Comparison of ENCODE assay signal across 18 cellular contexts in the genomic region with DNA sequence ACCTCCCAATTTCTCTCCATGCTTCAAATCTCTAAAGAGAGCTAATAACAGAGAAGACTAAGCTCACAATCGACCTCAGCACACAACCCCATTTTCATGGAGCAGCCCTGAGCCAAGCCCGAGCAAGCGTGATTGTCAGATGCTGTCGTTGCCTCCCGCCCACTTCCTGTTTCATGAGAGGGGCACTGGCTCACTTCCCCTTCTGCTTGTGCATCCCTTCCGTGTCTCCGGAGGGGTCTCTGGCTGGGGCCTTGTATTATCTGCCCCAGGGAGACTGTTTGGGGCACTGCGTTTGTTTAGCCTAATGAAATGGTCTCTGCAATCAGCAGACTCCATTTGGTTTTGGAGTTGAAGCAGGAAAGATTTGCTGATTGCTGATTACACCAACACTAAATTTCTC.
DNase-seq lines count a peak whose midpoint lies in the region; ATAC-seq and TF ChIP-seq lines count a peak whose summit lies in the region.
"Had no signal": no experiment of that assay in that cellular context is flagged by ENCODE, and none has a peak within 500 bp of the region (broad histone marks: within the 10 kb centered on the region; RNA-seq: fewer than 3 reads in every experiment).

No MANE protein-coding gene starts in this region.

- DNase-seq in A673 (ENCODE audit: low spot score) (peak; percentile 55), CMK (ENCODE audit: low read depth) (peak; percentile 40), NB4 (ENCODE audit: low read depth) (peak; percentile 81), NCI-H2227 treated with DMSO at 0.1 percent for 48 hours (lab: John Stamatoyannopoulos, UW) (no peak), glutamatergic neuron (no peak), left ventricle myocardium superior (no peak), sigmoid colon (no peak)
- DNase-seq in activated CD8-positive, alpha-beta T cell treated with anti-CD3 and anti-CD28 coated beads, Interleukin-2, amount 10 ng/mL, durations not matched to agents 7 days and 5 days = peak; percentile 46
- DNase-seq: activated CD4-positive, CD25-positive, alpha-beta regulatory T cell; activated T-cell treated with anti-CD3 and anti-CD28 coated beads, Interleukin-2, amount 50 U/mL, for 4 hours; aorta; cortex of kidney; heart left ventricle; NCI-H524 treated with DMSO at 0.1 percent for 48 hours; trophoblast cell had no signal

- peak overlapping the region; percentile 65 for H3K27ac Mint-ChIP-seq in activated CD8-positive, alpha-beta T cell treated with anti-CD3 and anti-CD28 coated beads, Interleukin-2, amount 10 ng/mL, durations not matched to agents 7 days and 5 days
- no peak overlapping the region for H3K27ac Mint-ChIP-seq in glutamatergic neuron (ENCODE audit: unreplicated experiment)
- H3K27ac Mint-ChIP-seq: progenitor cell of endocrine pancreas had no signal

- no peaks in the 10 kb centered on the region for H3K36me3 Mint-ChIP-seq in activated CD8-positive, alpha-beta T cell treated with anti-CD3 and anti-CD28 coated beads, Interleukin-2, amount 10 ng/mL, durations not matched to agents 7 days and 5 days (ENCODE audit: low read depth)
- H3K36me3 Mint-ChIP-seq in glutamatergic neuron (ENCODE audit: unreplicated experiment) = no peaks in the 10 kb centered on the region

- CTCF ChIA-PET in A673 (lab: Charles Lee) = no interaction called here
- CTCF ChIA-PET in activated CD8-positive, alpha-beta T cell treated with anti-CD3 and anti-CD28 coated beads, Interleukin-2, amount 10 ng/mL, durations not matched to agents 7 days and 5 days (lab: Charles Lee) = no interaction called here

- H3K4me1 ChIP-seq in A673 (ENCODE audit: insufficient read depth, low read length, poor library complexity, severe bottlenecking) (no peaks in the 10 kb centered on the region), sigmoid colon (no peaks in the 10 kb centered on the region)

- peaks cover 6% of the 10 kb centered on the region for H3K4me1 Mint-ChIP-seq in activated CD8-positive, alpha-beta T cell treated with anti-CD3 and anti-CD28 coated beads, Interleukin-2, amount 10 ng/mL, durations not matched to agents 7 days and 5 days (ENCODE audit: low read depth)
- peaks cover 8% of the 10 kb centered on the region for H3K4me1 Mint-ChIP-seq in glutamatergic neuron (ENCODE audit: low read depth, unreplicated experiment)

- H3K4me3 ChIP-seq in A673 (ENCODE audit: low read depth, low read length, poor library complexity, severe bottlenecking) (no peak overlapping the region), NB4 (ENCODE audit: low read depth, low read length) (no peak overlapping the region), sigmoid colon (no peak overlapping the region)
- H3K4me3 ChIP-seq: heart left ventricle had no signal

- TF ChIP-seq POLR2A in NB4 (IDR thresholded peaks at IDR 0.05; ENCODE audit: extremely low read depth, insufficient read length) (no peak), sigmoid colon (IDR thresholded peaks at IDR 0.05) (no peak)

- no peaks in the 10 kb centered on the region for H3K9me3 Mint-ChIP-seq in activated CD8-positive, alpha-beta T cell treated with anti-CD3 and anti-CD28 coated beads, Interleukin-2, amount 10 ng/mL, durations not matched to agents 7 days and 5 days (ENCODE audit: insufficient read depth)
- no peaks in the 10 kb centered on the region for H3K9me3 Mint-ChIP-seq in glutamatergic neuron (ENCODE audit: unreplicated experiment)
- H3K9me3 Mint-ChIP-seq: activated T-cell treated with anti-CD3 and anti-CD28 coated beads, Interleukin-2, amount 50 U/mL, for 4 hours had no signal

- no peak overlapping the region for H3K4me3 Mint-ChIP-seq in activated CD8-positive, alpha-beta T cell treated with anti-CD3 and anti-CD28 coated beads, Interleukin-2, amount 10 ng/mL, durations not matched to agents 7 days and 5 days
- no peak overlapping the region for H3K4me3 Mint-ChIP-seq in glutamatergic neuron (ENCODE audit: unreplicated experiment)
- H3K4me3 Mint-ChIP-seq: activated T-cell treated with anti-CD3 and anti-CD28 coated beads, Interleukin-2, amount 50 U/mL, for 4 hours had no signal

- peaks cover 9% of the 10 kb centered on the region for H3K27me3 Mint-ChIP-seq in activated CD8-positive, alpha-beta T cell treated with anti-CD3 and anti-CD28 coated beads, Interleukin-2, amount 10 ng/mL, durations not matched to agents 7 days and 5 days (ENCODE audit: low read depth)
- no peaks in the 10 kb centered on the region for H3K27me3 Mint-ChIP-seq in glutamatergic neuron (ENCODE audit: unreplicated experiment)

- intact Hi-C loops in A673 (cut with micrococcal nuclease; ENCODE audit: unreplicated experiment) (no loop called here), left ventricle myocardium superior (cut with micrococcal nuclease) (no loop called here), sigmoid colon (cut with DNase I) (loop anchor here (10.0 kb wide), 1 partner anchor 73 kb away; no protein-coding TSS in a partner anchor)

- no peak for TF ChIP-seq EP300 in sigmoid colon (IDR thresholded peaks at IDR 0.05)

- WGBS in sigmoid colon, 2 donors = 26 to 46% methylated on average over 8 of the region's 8 CpGs

- H3K36me3 ChIP-seq in A673 (ENCODE audit: insufficient read depth, low read length, poor library complexity, severe bottlenecking) (no peaks in the 10 kb centered on the region), sigmoid colon (no peaks in the 10 kb centered on the region)

- H3K9me3 ChIP-seq in A673 (ENCODE audit: low read depth, low read length, poor library complexity, severe bottlenecking) = no peaks in the 10 kb centered on the region
- H3K9me3 ChIP-seq in sigmoid colon = no peaks in the 10 kb centered on the region
- H3K9me3 ChIP-seq: heart left ventricle had no signal

- H3K27me3 ChIP-seq in A673 (replicated peaks; ENCODE audit: insufficient read depth, low read depth, low read length, poor library complexity) = peaks cover 5% of the 10 kb centered on the region
- peaks cover 0 to 2% (median 0%) of the 10 kb centered on the region in 3 donors for H3K27me3 ChIP-seq in sigmoid colon

- no peak for TF ChIP-seq CTCF in A673 (conservative IDR thresholded peaks at IDR 0.05; ENCODE audit: low read depth, low read length)
- TF ChIP-seq CTCF in NB4 (IDR thresholded peaks at IDR 0.05; ENCODE audit: low read depth, low read length) = no peak
- no peak for TF ChIP-seq CTCF in glutamatergic neuron (IDR thresholded peaks at IDR 0.05; ENCODE audit: partially characterized antibody, unreplicated experiment)
- no peak for TF ChIP-seq CTCF in sigmoid colon (IDR thresholded peaks at IDR 0.05)

- no peak overlapping the region for H3K27ac ChIP-seq in A673 (ENCODE audit: low read depth, low read length, poor library complexity, severe bottlenecking)
- H3K27ac ChIP-seq in sigmoid colon = no peak overlapping the region
- H3K27ac ChIP-seq: C4-2B, heart left ventricle had no signal

- POLR2A ChIA-PET in A673 (lab: Charles Lee; ENCODE audit: low non-redundant PET) = no interaction called here
- POLR2A ChIA-PET in activated CD8-positive, alpha-beta T cell treated with anti-CD3 and anti-CD28 coated beads, Interleukin-2, amount 10 ng/mL, durations not matched to agents 7 days and 5 days (lab: Charles Lee) = no interaction called here

- no TSS peak for BruUV-seq in A673 (replicated peaks; lab: Mats Ljungman, UMichigan)

- peak; percentile 44 for ATAC-seq in activated CD8-positive, alpha-beta T cell treated with anti-CD3 and anti-CD28 coated beads, Interleukin-2, amount 10 ng/mL, durations not matched to agents 7 days and 5 days
- ATAC-seq in left ventricle myocardium superior = no peak
- ATAC-seq: activated T-cell treated with anti-CD3 and anti-CD28 coated beads, Interleukin-2, amount 50 U/mL, for 4 hours; heart left ventricle; Right ventricle myocardium inferior had no signal

Comparison
In these comparisons a context has a peak if more than half of its experiments do, and no peak if none do; other contexts are left out.
1. DNase-seq: peak in A673 (single experiment), CMK (single experiment), NB4 (single experiment) and activated CD8-positive, alpha-beta T cell treated with anti-CD3 and anti-CD28 coated beads, Interleukin-2, amount 10 ng/mL, durations not matched to agents 7 days and 5 days (single experiment); none in NCI-H2227 treated with DMSO at 0.1 percent for 48 hours (single experiment), glutamatergic neuron (single experiment), left ventricle myocardium superior (single experiment) and sigmoid colon (single experiment).